21 cellular contexts compared by ENCODE assay signal in the genomic region with DNA sequence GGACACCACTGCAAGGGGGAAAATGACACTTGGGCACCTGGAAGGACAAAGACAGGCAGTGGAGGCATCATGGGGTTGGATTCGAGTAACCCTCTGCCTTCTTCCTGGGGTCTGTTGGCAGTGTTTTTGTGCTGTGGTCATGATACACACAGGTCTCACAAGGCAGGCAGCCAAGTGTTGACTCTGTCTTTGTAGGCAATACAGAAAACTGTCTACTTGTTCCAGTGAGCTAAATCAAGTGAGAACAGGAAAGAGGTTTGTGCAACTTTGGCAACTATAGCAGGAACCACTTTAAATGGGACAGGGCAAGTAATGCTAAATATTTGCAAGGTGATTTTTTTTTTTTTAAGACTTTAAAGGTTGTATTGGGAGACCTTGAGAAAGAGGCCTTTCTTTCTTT.
DNase-seq lines count a peak whose midpoint lies in the region; ATAC-seq, FAIRE-seq and TF ChIP-seq lines count a peak whose summit lies in the region.
"Had no signal": no experiment of that assay in that cellular context is flagged by ENCODE, and none has a peak within 500 bp of the region (broad histone marks: within the 10 kb centered on the region; RNA-seq: fewer than 3 reads in every experiment).

No MANE protein-coding gene starts in this region.

- no peaks in the 10 kb centered on the region for H3K4me1 Mint-ChIP-seq in CD4-positive, alpha-beta T cell (ENCODE audit: low read depth)

- H3K27ac ChIP-seq in lower lobe of right lung (no peak overlapping the region), upper lobe of right lung (no peak overlapping the region), vagina (no peak overlapping the region)
- no peak overlapping the region for H3K27ac ChIP-seq in CD4-positive, alpha-beta T cell (ENCODE audit: low read depth, low read length)
- H3K27ac ChIP-seq: 22Rv1, C4-2B, RWPE1, SJCRH30 had no signal

- H3K27me3 Mint-ChIP-seq in CD4-positive, alpha-beta T cell: no peaks in the 10 kb centered on the region

- TF ChIP-seq POLR2A in vagina (IDR thresholded peaks at IDR 0.05): no peak

- H3K9me3 Mint-ChIP-seq in CD4-positive, alpha-beta T cell: peaks cover 3% of the 10 kb centered on the region

- H3K4me1 ChIP-seq in lower lobe of right lung: no peaks in the 10 kb centered on the region
- no peaks in the 10 kb centered on the region for H3K4me1 ChIP-seq in upper lobe of right lung
- H3K4me1 ChIP-seq in vagina: no peaks in the 10 kb centered on the region
- H3K4me1 ChIP-seq: Caco-2, SJCRH30 had no signal

- no peaks in the 10 kb centered on the region for H3K9me3 ChIP-seq in lower lobe of right lung
- no peaks in the 10 kb centered on the region for H3K9me3 ChIP-seq in upper lobe of right lung
- no peaks in the 10 kb centered on the region for H3K9me3 ChIP-seq in vagina
- no peaks in the 10 kb centered on the region for H3K9me3 ChIP-seq in CD4-positive, alpha-beta T cell (ENCODE audit: control insufficient read depth, low read length)
- H3K9me3 ChIP-seq: Caco-2 had no signal

- DNase-seq in DMS 273 (lab: John Stamatoyannopoulos, UW; ENCODE audit: unreplicated experiment) (peak; percentile 36), DMS 273 treated with DMSO at 0.1 percent for 48 hours (lab: John Stamatoyannopoulos, UW) (no peak), bronchial epithelial cell (ENCODE audit: low read depth) (peak; percentile 46), lower lobe of right lung (peak; percentile 49), upper lobe of right lung (no peak), vagina (ENCODE audit: extremely low spot score in 2 of 2) (no peak)
- no peak for DNase-seq in activated naive CD4-positive, alpha-beta T cell (lab: John Stamatoyannopoulos, UW)
- DNase-seq in CD4-positive, alpha-beta T cell: no peak
- DNase-seq: Caco-2, DMS79 treated with DMSO at 0.1 percent for 48 hours, GF-D8, HFFc6, NCI-H1048, NCI-H2107, SJCRH30, SW 1271 had no signal

- ATAC-seq in lower lobe of right lung (peak; percentile 57 to 62), upper lobe of right lung (peak; percentile 70)
- no peak for ATAC-seq in CD4-positive, alpha-beta T cell (ENCODE audit: poor library complexity)
- ATAC-seq: K562 had no signal

- peaks cover 2% of the 10 kb centered on the region for H3K27me3 ChIP-seq in bronchial epithelial cell (ENCODE audit: control insufficient read depth, insufficient read depth, low read length)
- no peaks in the 10 kb centered on the region for H3K27me3 ChIP-seq in lower lobe of right lung (ENCODE audit: low read depth)
- no peaks in the 10 kb centered on the region for H3K27me3 ChIP-seq in upper lobe of right lung
- no peaks in the 10 kb centered on the region for H3K27me3 ChIP-seq in vagina
- no peaks in the 10 kb centered on the region for H3K27me3 ChIP-seq in CD4-positive, alpha-beta T cell (ENCODE audit: control insufficient read depth, insufficient read depth, low read length)
- H3K27me3 ChIP-seq: SJCRH30 had no signal

- no peak for FAIRE-seq in bronchial epithelial cell (lab: Jason Lieb, UNC)
- FAIRE-seq: H1, K562 had no signal

- H3K36me3 Mint-ChIP-seq in CD4-positive, alpha-beta T cell (ENCODE audit: low read depth): no peaks in the 10 kb centered on the region

- TF ChIP-seq CTCF in bronchial epithelial cell (IDR thresholded peaks at IDR 0.05; ENCODE audit: insufficient read depth, low read length, severe bottlenecking) (no peak), lower lobe of right lung (IDR thresholded peaks at IDR 0.05) (no peak), upper lobe of right lung (IDR thresholded peaks at IDR 0.05) (no peak), vagina (IDR thresholded peaks at IDR 0.05) (no peak)
- no peak for TF ChIP-seq CTCF in CD4-positive, alpha-beta T cell (IDR thresholded peaks at IDR 0.05)

- no peak overlapping the region for H3K4me3 Mint-ChIP-seq in CD4-positive, alpha-beta T cell
- H3K4me3 Mint-ChIP-seq: HFFc6 had no signal

- CTCF ChIA-PET in CD4-positive, alpha-beta T cell (lab: Charles Lee): interaction anchor here (0.7 kb wide), 1 partner anchor 12 kb away, joined by 3 read pairs; no protein-coding TSS in a partner anchor

- POLR2A ChIA-PET in CD4-positive, alpha-beta T cell (lab: Charles Lee): no interaction called here

- intact Hi-C loops in lower lobe of right lung (cut with DNase I) (no loop called here), upper lobe of right lung (cut with DNase I) (no loop called here), vagina (cut with DNase I) (no loop called here)
- intact Hi-C loops in CD4-positive, alpha-beta T cell (cut with DNase I, micrococcal nuclease): no loop called here

- H3K36me3 ChIP-seq in bronchial epithelial cell (ENCODE audit: control insufficient read depth, insufficient read depth, low read length) (no peaks in the 10 kb centered on the region), lower lobe of right lung (no peaks in the 10 kb centered on the region), upper lobe of right lung (no peaks in the 10 kb centered on the region), vagina (no peaks in the 10 kb centered on the region)

- H3K27ac Mint-ChIP-seq in CD4-positive, alpha-beta T cell: no peak overlapping the region
- H3K27ac Mint-ChIP-seq: HFFc6 had no signal

- H3K4me3 ChIP-seq in bronchial epithelial cell (ENCODE audit: low read depth, low read length) (no peak overlapping the region), lower lobe of right lung (no peak overlapping the region), upper lobe of right lung (no peak overlapping the region), vagina (no peak overlapping the region)
- H3K4me3 ChIP-seq: K562, SJCRH30 had no signal

Comparison
In these comparisons a context has a peak if more than half of its experiments do, and no peak if none do; other contexts are left out.
1. DNase-seq: peak in DMS 273 (single experiment), bronchial epithelial cell (single experiment) and lower lobe of right lung (single experiment); none in DMS 273 treated with DMSO at 0.1 percent for 48 hours (single experiment), upper lobe of right lung (single experiment), activated naive CD4-positive, alpha-beta T cell (0 of 4), vagina (0 of 2) and CD4-positive, alpha-beta T cell (0 of 10).